ENCODE assay signal across 18 cellular contexts in the genomic region with DNA sequence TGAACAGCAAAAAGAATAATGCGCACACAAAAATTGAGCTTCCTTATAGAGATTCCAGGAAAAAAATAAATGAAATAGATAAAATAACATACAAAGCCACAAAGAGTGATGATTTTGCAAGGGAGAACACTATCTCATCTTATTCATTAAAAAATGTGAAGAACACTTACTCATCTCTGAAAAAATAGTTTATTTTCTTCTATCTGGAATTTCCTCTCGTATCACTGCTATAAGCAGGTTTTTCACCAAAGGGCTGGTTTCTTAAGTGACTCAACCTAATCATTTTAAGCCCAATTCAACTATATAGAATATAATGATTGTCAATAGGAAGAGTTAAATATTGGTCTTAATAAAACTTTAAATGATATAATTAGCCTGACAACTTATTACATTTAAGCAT.
DNase-seq lines count a peak whose midpoint lies in the region; ATAC-seq and TF ChIP-seq lines count a peak whose summit lies in the region.
"Had no signal": no experiment of that assay in that cellular context is flagged by ENCODE, and none has a peak within 500 bp of the region (broad histone marks: within the 10 kb centered on the region; RNA-seq: fewer than 3 reads in every experiment).

No MANE protein-coding gene starts in this region.

- in situ Hi-C loops in GM23248 (cut with MboI) = loop anchor here (25.0 kb wide), 1 partner anchor 711 kb away; no protein-coding TSS in a partner anchor

- TF ChIP-seq CTCF in fibroblast of the aortic adventitia (IDR thresholded peaks at IDR 0.05; ENCODE audit: insufficient read depth, low read length) = no peak
- no peak for TF ChIP-seq CTCF in RWPE1 (conservative IDR thresholded peaks at IDR 0.05; ENCODE audit: low read depth)

- peaks cover 4 to 7% of the 10 kb centered on the region in 2 donors for H3K9me3 Mint-ChIP-seq in activated naive CD4-positive, alpha-beta T cell treated with anti-CD3 and anti-CD28 coated beads, Interleukin-2, amount 50 U/mL, for 72 hours

- POLR2A ChIA-PET in RWPE1 (lab: Yijun Ruan, JAX; ENCODE audit: low non-redundant PET) = no interaction called here

- CTCF ChIA-PET in RWPE1 (lab: Yijun Ruan, JAX) = interaction anchor here (0.7 kb wide), 1 partner anchor 100 kb away, joined by 6 read pairs; no protein-coding TSS in a partner anchor

- H3K9ac ChIP-seq in GM23248 = no peak overlapping the region

- no peak overlapping the region for H3K27ac ChIP-seq in GM23248
- H3K27ac ChIP-seq in RWPE1 = no peak overlapping the region

- H3K4me3 ChIP-seq in GM23248 (no peak overlapping the region), fibroblast of the aortic adventitia (ENCODE audit: low read depth, low read length) (no peak overlapping the region)
- H3K4me3 ChIP-seq: A549, GM12878, K562 had no signal

- no peak for ATAC-seq in activated naive CD4-positive, alpha-beta T cell treated with anti-CD3 and anti-CD28 coated beads, Interleukin-2, amount 50 U/mL, for 72 hours
- ATAC-seq: A549, GM12878, K562 had no signal

- no peaks in the 10 kb centered on the region for H3K9me2 ChIP-seq in GM23248 (ENCODE audit: insufficient read depth)

- no peaks in the 10 kb centered on the region for H3K36me3 ChIP-seq in GM23248 (ENCODE audit: low read depth)
- H3K36me3 ChIP-seq: BE2C had no signal

- H3K4me2 ChIP-seq in GM23248 (ENCODE audit: unreplicated experiment) = peak overlapping the region; percentile 27
- H3K4me2 ChIP-seq: A549 had no signal

- no peaks in the 10 kb centered on the region for H3K9me3 ChIP-seq in GM23248 (ENCODE audit: low read depth)
- H3K9me3 ChIP-seq: A549, BE2C had no signal

- no peak overlapping the region for H2AFZ ChIP-seq in GM23248

- no peaks in the 10 kb centered on the region for H3K27me3 ChIP-seq in GM23248 (replicated peaks; ENCODE audit: insufficient read depth)
- H3K27me3 ChIP-seq: BE2C had no signal

- H3K36me3 Mint-ChIP-seq in activated naive CD4-positive, alpha-beta T cell treated with anti-CD3 and anti-CD28 coated beads, Interleukin-2, amount 50 U/mL, for 72 hours = no peaks in the 10 kb centered on the region

- H3K79me2 ChIP-seq in GM23248 (ENCODE audit: insufficient read depth) = no peaks in the 10 kb centered on the region

- peaks cover 61% of the 10 kb centered on the region for H3K4me1 ChIP-seq in GM23248 (ENCODE audit: insufficient read depth)

- H4K20me1 ChIP-seq in GM23248 (ENCODE audit: insufficient read depth) = no peaks in the 10 kb centered on the region

- no peak overlapping the region for H3K27ac Mint-ChIP-seq in activated naive CD4-positive, alpha-beta T cell treated with anti-CD3 and anti-CD28 coated beads, Interleukin-2, amount 50 U/mL, for 72 hours

- 46 to 47% methylated on average over 2 of the region's 2 CpGs for WGBS in GM23248 (ENCODE audit: low coverage in 1 of 2, low lambda C conversion rate in 2 of 2, missing lambda C conversion rate in 2 of 2), 2 experiments

- peak; percentile 32 for DNase-seq in GM23248
- DNase-seq in amniotic epithelial cell (ENCODE audit: low read depth) = peak; percentile 73
- peak; percentile 37 for DNase-seq in fibroblast of the aortic adventitia (ENCODE audit: low read depth)
- DNase-seq in NCI-H187 (lab: John Stamatoyannopoulos, UW) = no peak
- DNase-seq in activated naive CD4-positive, alpha-beta T cell treated with anti-CD3 and anti-CD28 coated beads, Interleukin-2, amount 50 U/mL, for 72 hours (ENCODE audit: low spot score in 2 of 2) = no peak
- DNase-seq in RWPE1 (ENCODE audit: low spot score) = no peak
- no peak for DNase-seq in NCI-H526 treated with DMSO at 0.1 percent for 48 hours (lab: John Stamatoyannopoulos, UW)
- DNase-seq: BE2C, NCI-H1092 treated with DMSO at 0.1 percent for 48 hours, NCI-H1436 treated with DMSO at 0.1 percent for 48 hours, NCI-H2029, NCI-H2227 treated with DMSO at 0.1 percent for 48 hours, NCI-H510A treated with DMSO at 0.1 percent for 48 hours, NCI-H82, Right ventricle myocardium superior had no signal

- H3F3A ChIP-seq in GM23248 (ENCODE audit: insufficient read depth) = peaks cover 49% of the 10 kb centered on the region

Comparison
In these comparisons a context has a peak if more than half of its experiments do, and no peak if none do; other contexts are left out.
1. DNase-seq: peak in GM23248 (single experiment), amniotic epithelial cell (single experiment) and fibroblast of the aortic adventitia (single experiment); none in NCI-H187 (0 of 2), activated naive CD4-positive, alpha-beta T cell treated with anti-CD3 and anti-CD28 coated beads, Interleukin-2, amount 50 U/mL, for 72 hours (0 of 2), RWPE1 (single experiment) and NCI-H526 treated with DMSO at 0.1 percent for 48 hours (single experiment).